In the genomic region with DNA sequence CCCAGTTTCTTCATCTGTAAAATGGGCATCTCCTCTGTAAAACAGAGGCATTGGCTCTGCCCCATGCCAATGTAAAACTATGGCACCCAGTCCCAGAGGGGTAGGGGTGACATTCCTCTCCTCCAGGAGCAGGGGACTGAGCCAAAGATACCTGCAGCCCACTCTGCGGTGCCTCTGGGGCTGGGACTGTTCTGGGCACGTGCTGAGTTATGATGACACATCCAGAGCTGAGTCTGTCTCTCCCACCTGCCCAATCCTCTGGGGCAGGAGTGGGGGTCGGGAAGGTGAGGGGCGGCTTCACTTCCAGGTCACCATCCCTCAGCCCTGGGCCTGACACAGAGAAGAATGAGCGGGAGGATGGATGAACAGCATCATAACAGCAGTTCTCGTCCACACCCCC, we compare ENCODE assay signal across 1 cellular context.
TF ChIP-seq lines count a peak whose summit lies in the region.

No MANE protein-coding gene starts in this region.

TF ChIP-seq in K562, 482 proteins besides CTCF, POLR2A, EP300 and RAD21:
- TF ChIP-seq, protein P1, sequence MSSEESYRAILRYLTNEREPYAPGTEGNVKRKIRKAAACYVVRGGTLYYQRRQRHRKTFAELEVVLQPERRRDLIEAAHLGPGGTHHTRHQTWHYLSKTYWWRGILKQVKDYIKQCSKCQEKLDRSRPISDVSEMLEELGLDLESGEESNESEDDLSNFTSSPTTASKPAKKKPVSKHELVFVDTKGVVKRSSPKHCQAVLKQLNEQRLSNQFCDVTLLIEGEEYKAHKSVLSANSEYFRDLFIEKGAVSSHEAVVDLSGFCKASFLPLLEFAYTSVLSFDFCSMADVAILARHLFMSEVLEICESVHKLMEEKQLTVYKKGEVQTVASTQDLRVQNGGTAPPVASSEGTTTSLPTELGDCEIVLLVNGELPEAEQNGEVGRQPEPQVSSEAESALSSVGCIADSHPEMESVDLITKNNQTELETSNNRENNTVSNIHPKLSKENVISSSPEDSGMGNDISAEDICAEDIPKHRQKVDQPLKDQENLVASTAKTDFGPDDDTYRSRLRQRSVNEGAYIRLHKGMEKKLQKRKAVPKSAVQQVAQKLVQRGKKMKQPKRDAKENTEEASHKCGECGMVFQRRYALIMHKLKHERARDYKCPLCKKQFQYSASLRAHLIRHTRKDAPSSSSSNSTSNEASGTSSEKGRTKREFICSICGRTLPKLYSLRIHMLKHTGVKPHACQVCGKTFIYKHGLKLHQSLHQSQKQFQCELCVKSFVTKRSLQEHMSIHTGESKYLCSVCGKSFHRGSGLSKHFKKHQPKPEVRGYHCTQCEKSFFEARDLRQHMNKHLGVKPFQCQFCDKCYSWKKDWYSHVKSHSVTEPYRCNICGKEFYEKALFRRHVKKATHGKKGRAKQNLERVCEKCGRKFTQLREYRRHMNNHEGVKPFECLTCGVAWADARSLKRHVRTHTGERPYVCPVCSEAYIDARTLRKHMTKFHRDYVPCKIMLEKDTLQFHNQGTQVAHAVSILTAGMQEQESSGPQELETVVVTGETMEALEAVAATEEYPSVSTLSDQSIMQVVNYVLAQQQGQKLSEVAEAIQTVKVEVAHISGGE (CRISPR knock-in tag; IDR thresholded peaks at IDR 0.05), result no peak
- peak; percentile 15 for TF ChIP-seq RBM25 (IDR thresholded peaks at IDR 0.05; ENCODE audit: low read depth, low read length, severe bottlenecking)
